In the genomic region with DNA sequence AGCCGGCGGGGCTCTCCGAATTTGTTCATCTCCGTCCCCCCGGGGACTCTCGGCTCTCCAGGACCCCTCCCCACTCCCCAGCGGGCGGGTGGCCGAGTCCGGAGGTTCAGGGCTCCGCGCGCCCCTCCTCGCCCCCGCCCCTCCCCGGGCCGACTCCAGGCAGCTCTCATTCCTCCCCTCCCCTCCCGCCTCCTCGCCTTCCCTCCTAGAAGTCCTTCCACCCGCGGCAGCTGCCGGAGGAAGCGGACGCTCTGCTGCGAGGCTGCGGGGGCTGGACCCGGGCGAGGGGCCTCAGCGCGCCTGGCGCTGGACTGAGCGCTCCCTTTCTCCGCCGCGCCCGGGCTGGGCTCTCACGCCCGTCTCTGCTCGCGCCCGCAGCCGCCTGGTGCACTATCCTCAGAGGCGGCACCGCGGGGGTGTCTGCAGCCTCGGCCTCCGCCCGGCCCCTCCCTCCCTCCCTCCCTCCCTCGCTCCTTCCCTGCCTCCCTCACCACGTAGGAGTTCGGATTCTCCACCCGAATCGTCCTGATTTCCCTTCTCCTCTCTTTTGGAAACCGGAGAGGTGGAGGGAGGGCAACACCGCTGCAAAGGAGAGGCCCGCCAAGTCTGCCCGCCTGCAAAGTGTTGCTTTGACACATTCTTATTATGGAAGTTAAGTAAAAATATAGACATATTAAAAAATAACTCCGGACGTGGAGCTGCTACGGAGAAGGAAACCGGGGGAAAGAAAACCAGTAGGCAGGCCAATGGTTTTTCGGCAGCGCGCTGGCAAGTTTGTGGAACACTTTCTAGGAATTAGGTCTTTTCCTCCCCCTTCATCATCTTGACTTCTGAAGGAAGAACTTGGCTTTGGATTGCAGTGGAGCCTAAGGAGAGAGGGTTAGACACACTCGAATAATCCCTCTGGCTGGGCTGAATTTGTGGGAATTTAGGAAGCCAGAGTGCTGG, we compare ENCODE assay signal across 8 cellular contexts. TPM values are rescaled to one million over a fixed set of nuclear protein-coding genes. Genes with fewer than 3 reads are reported as not detected.
A peak's percentile ranks its signal among the peaks of the same experiment; 100 is the strongest.
DNase-seq lines count a peak whose midpoint lies in the region; ATAC-seq and TF ChIP-seq lines count a peak whose summit lies in the region.

A gene with protein sequence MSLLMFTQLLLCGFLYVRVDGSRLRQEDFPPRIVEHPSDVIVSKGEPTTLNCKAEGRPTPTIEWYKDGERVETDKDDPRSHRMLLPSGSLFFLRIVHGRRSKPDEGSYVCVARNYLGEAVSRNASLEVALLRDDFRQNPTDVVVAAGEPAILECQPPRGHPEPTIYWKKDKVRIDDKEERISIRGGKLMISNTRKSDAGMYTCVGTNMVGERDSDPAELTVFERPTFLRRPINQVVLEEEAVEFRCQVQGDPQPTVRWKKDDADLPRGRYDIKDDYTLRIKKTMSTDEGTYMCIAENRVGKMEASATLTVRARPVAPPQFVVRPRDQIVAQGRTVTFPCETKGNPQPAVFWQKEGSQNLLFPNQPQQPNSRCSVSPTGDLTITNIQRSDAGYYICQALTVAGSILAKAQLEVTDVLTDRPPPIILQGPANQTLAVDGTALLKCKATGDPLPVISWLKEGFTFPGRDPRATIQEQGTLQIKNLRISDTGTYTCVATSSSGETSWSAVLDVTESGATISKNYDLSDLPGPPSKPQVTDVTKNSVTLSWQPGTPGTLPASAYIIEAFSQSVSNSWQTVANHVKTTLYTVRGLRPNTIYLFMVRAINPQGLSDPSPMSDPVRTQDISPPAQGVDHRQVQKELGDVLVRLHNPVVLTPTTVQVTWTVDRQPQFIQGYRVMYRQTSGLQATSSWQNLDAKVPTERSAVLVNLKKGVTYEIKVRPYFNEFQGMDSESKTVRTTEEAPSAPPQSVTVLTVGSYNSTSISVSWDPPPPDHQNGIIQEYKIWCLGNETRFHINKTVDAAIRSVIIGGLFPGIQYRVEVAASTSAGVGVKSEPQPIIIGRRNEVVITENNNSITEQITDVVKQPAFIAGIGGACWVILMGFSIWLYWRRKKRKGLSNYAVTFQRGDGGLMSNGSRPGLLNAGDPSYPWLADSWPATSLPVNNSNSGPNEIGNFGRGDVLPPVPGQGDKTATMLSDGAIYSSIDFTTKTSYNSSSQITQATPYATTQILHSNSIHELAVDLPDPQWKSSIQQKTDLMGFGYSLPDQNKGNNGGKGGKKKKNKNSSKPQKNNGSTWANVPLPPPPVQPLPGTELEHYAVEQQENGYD (N-terminal part only) (plus strand): TSS at position 494 of the 948 bp plus-strand sequence. CDS start 687 bp downstream, outside the sequence.

- TF ChIP-seq CTCF in body of pancreas (IDR thresholded peaks at IDR 0.05) = no peak

- H3K9me3 ChIP-seq in body of pancreas = no peaks in the 10 kb centered on the region
- H3K9me3 ChIP-seq in subcutaneous abdominal adipose tissue (ENCODE audit: control insufficient read depth in 5 of 5, low read length in 5 of 5) = no peaks in the 10 kb centered on the region

- no peak for TF ChIP-seq POLR2A in body of pancreas (IDR thresholded peaks at IDR 0.05)

- H3K4me3 ChIP-seq in body of pancreas = peak within 1 kb of the TSS in 1 of 2 donors; percentile 19
- peak within 1 kb of the TSS; percentile 36 to 55 (median 53) for H3K4me3 ChIP-seq in subcutaneous abdominal adipose tissue (ENCODE audit: low read depth in 1 of 5, low read length in 5 of 5)

- 6 to 15% methylated on average over 14 to 52 of the region's 65 CpGs for WGBS in body of pancreas, 2 donors

- H3K9ac ChIP-seq in subcutaneous abdominal adipose tissue (ENCODE audit: low read length in 5 of 5) = peak within 1 kb of the TSS in 1 of 5 donors; percentile 37

- intact Hi-C loops in body of pancreas (cut with DNase I) = loop anchor here (10.0 kb wide), 1 partner anchor 215 kb away; no protein-coding TSS in a partner anchor

- DNase-seq in AG20443 (ENCODE audit: low spot score) = peak; percentile 37
- DNase-seq in NCI-H1092 (lab: John Stamatoyannopoulos, UW) = peak; percentile 57
- DNase-seq in body of pancreas = peak; percentile 11 to 44 (median 19)
- peak; percentile 85 for DNase-seq in islet precursor cell
- DNase-seq in HuH-7.5 (ENCODE audit: low spot score) = no peak
- no peak for DNase-seq in GM19238 (ENCODE audit: insufficient read length, low spot score)
- no peak for DNase-seq in NOMO-1 treated with DMSO at 0.1 percent for 48 hours (lab: John Stamatoyannopoulos, UW; ENCODE audit: unreplicated experiment)

- H3K4me1 ChIP-seq in body of pancreas (peaks cover 19% of the 10 kb centered on the region), subcutaneous abdominal adipose tissue (ENCODE audit: control insufficient read depth in 5 of 5, insufficient read depth in 5 of 5, low read length in 5 of 5) (peaks cover 0 to 20% (median 17%) of the 10 kb centered on the region in 5 donors)

- H3K27ac ChIP-seq in body of pancreas = no peak within 1 kb of the TSS
- H3K27ac ChIP-seq in subcutaneous abdominal adipose tissue (ENCODE audit: low read depth, low read length) = no peak within 1 kb of the TSS

- H3K36me3 ChIP-seq in body of pancreas (replicated peaks in 1 of 2; ENCODE audit: insufficient read depth in 1 of 2, low read depth in 2 of 2) (no peaks in the 10 kb centered on the region), subcutaneous abdominal adipose tissue (ENCODE audit: control insufficient read depth in 5 of 5, insufficient read depth in 5 of 5, low read length in 5 of 5) (no peaks in the 10 kb centered on the region)

- H3K27me3 ChIP-seq in body of pancreas (peaks cover 0 to 11% of the 10 kb centered on the region in 2 donors), subcutaneous abdominal adipose tissue (ENCODE audit: control insufficient read depth in 5 of 5, insufficient read depth in 4 of 5, low read length in 5 of 5) (peaks cover 13 to 32% (median 19%) of the 10 kb centered on the region in 5 donors)

- peak; percentile 28 for ATAC-seq in body of pancreas

RNA-seq across cellular contexts. Expression of the gene that starts here (rescaled TPM):
- total RNA-seq in body of pancreas = 1 to 10 TPM; 1.3 to 3.0 TPM

Comparison
In these comparisons a context has a peak if more than half of its experiments do, and no peak if none do; other contexts are left out.
1. DNase-seq: peak in AG20443 (single experiment), NCI-H1092 (single experiment), body of pancreas (4 of 4) and islet precursor cell (single experiment); none in HuH-7.5 (single experiment), GM19238 (single experiment) and NOMO-1 treated with DMSO at 0.1 percent for 48 hours (single experiment).